Comparison of ENCODE assay signal across 1 cellular context in the genomic region with DNA sequence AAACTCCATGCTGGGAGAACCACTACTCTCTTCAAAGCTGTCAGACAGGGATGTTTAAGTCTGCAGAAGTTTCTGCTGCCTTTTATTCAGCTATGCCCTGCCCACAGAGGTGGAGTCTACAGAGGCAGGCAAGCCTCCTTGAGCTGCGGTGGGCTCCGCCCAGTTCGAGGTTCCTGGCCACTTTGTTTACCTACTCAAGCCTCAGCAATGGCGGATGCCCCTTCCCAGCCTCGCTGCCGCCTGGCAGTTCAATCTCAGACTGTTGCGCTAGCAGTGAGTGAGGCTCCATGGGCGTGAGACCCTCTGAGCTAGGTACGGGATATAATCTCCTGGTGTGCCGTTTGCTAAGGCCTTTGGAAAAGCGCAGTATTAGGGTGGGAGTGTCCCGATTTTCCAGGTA. TPM values are rescaled to one million over a fixed set of nuclear protein-coding genes. Genes with fewer than 3 reads are reported as not detected.
"Had no signal": no experiment of that assay in that cellular context is flagged by ENCODE, and none has a peak within 500 bp of the region (broad histone marks: within the 10 kb centered on the region; RNA-seq: fewer than 3 reads in every experiment).

No MANE protein-coding gene starts in this region.

RNA-seq across cellular contexts. Expression of a gene that starts 10.5 kb away (rescaled TPM):
- total RNA-seq: G401 had no signal
